10 cellular contexts compared by ENCODE assay signal in genomic region chr15:70974004-70974832, GRCh38.
DNase-seq lines count a peak whose midpoint lies in the region; ATAC-seq and TF ChIP-seq lines count a peak whose summit lies in the region.
"Had no signal": no experiment of that assay in that cellular context is flagged by ENCODE, and none has a peak within 500 bp of the region (broad histone marks: within the 10 kb centered on the region; RNA-seq: fewer than 3 reads in every experiment).

No MANE protein-coding gene starts in this region.

- H3K9me3 ChIP-seq in body of pancreas, result no peaks in the 10 kb centered on the region
- H3K9me3 ChIP-seq in liver (ENCODE audit: control insufficient read depth in 4 of 4, low read length in 3 of 4), result no peaks in the 10 kb centered on the region
- H3K9me3 ChIP-seq: vagina had no signal

- no peaks in the 10 kb centered on the region for H3K36me3 ChIP-seq in body of pancreas (replicated peaks in 1 of 2; ENCODE audit: insufficient read depth in 1 of 2, low read depth in 2 of 2)
- H3K36me3 ChIP-seq in liver (ENCODE audit: control insufficient read depth in 4 of 4, insufficient read depth in 3 of 4, low read depth in 1 of 4, low read length in 3 of 4), result no peaks in the 10 kb centered on the region
- H3K36me3 ChIP-seq: vagina had no signal

- no peak for TF ChIP-seq POLR2A in body of pancreas (IDR thresholded peaks at IDR 0.05)

- ATAC-seq in body of pancreas (no peak), GM19351 (IDR thresholded peaks at IDR 0.05; ENCODE audit: unreplicated experiment) (no peak), GM18870 (IDR thresholded peaks at IDR 0.05; ENCODE audit: unreplicated experiment) (no peak)

- no peaks in the 10 kb centered on the region for H3K4me1 ChIP-seq in body of pancreas
- H3K4me1 ChIP-seq in liver (ENCODE audit: control insufficient read depth in 4 of 4, insufficient read depth in 4 of 4, low read length in 3 of 4), result no peaks in the 10 kb centered on the region
- H3K4me1 ChIP-seq: vagina had no signal

- peak; percentile 2 for DNase-seq in COR-L47 (lab: John Stamatoyannopoulos, UW)
- peak; percentile 13 to 27 for DNase-seq in Kasumi-1 (lab: John Stamatoyannopoulos, UW)
- no peak for DNase-seq in body of pancreas
- DNase-seq in 8988T, result no peak
- DNase-seq in NCI-H2171 treated with DMSO at 0.1 percent for 48 hours (lab: John Stamatoyannopoulos, UW), result no peak

- H3K9ac ChIP-seq in liver (ENCODE audit: low read depth in 1 of 2, low read length in 2 of 2), result no peak overlapping the region

- TF ChIP-seq CTCF in body of pancreas (IDR thresholded peaks at IDR 0.05) (peak in 5 of 7 experiments; percentile 9 to 35 (median 18)), liver (IDR thresholded peaks at IDR 0.05; ENCODE audit: low read depth, low read length, missing input control) (peak; percentile 32)

- intact Hi-C loops in body of pancreas (cut with DNase I), result no loop called here

- H3K27me3 ChIP-seq in body of pancreas (no peaks in the 10 kb centered on the region), liver (ENCODE audit: control insufficient read depth in 4 of 4, insufficient read depth in 4 of 4, low read length in 3 of 4) (no peaks in the 10 kb centered on the region)
- H3K27me3 ChIP-seq: vagina had no signal

- H3K4me3 ChIP-seq in body of pancreas (no peak overlapping the region), liver (ENCODE audit: low read depth in 1 of 3, low read length in 3 of 3) (no peak overlapping the region)
- H3K4me3 ChIP-seq: lung, vagina had no signal

- peak; percentile 65 to 66 for TF ChIP-seq RAD21 in liver (IDR thresholded peaks at IDR 0.05)

- no peak overlapping the region for H3K27ac ChIP-seq in body of pancreas
- no peak overlapping the region for H3K27ac ChIP-seq in liver (ENCODE audit: low read depth in 1 of 2, low read length in 2 of 2)
- H3K27ac ChIP-seq: vagina had no signal

- WGBS in body of pancreas, 2 donors, result 57 to 68% methylated on average over 5 of the region's 5 CpGs
- 57% methylated on average over 5 of the region's 5 CpGs for WGBS in liver

TF ChIP-seq in liver, 16 proteins besides CTCF, POLR2A, EP300 and RAD21:
- TF ChIP-seq GABPA (IDR thresholded peaks at IDR 0.05 in 1 of 2, conservative IDR thresholded peaks at IDR 0.05 in 1 of 2) (no peak), MAX (IDR thresholded peaks at IDR 0.05) (no peak), ZBTB33 (IDR thresholded peaks at IDR 0.05) (no peak), FOXA1 (IDR thresholded peaks at IDR 0.05) (no peak), ATF3 (IDR thresholded peaks at IDR 0.05) (no peak), NR2F2 (IDR thresholded peaks at IDR 0.05) (no peak), FOXA2 (IDR thresholded peaks at IDR 0.05) (no peak), RXRA (IDR thresholded peaks at IDR 0.05) (no peak), SP1 (IDR thresholded peaks at IDR 0.05) (no peak), EGR1 (IDR thresholded peaks at IDR 0.05; ENCODE audit: low read depth in 2 of 2) (no peak), TAF1 (conservative IDR thresholded peaks at IDR 0.05) (no peak), HNF4G (IDR thresholded peaks at IDR 0.05) (no peak), YY1 (IDR thresholded peaks at IDR 0.05) (no peak), JUND (IDR thresholded peaks at IDR 0.05) (no peak), HNF4A (conservative IDR thresholded peaks at IDR 0.05) (no peak), REST (IDR thresholded peaks at IDR 0.05) (no peak)

Comparison
In these comparisons a context has a peak if more than half of its experiments do, and no peak if none do; other contexts are left out.
1. DNase-seq: peak in COR-L47 (single experiment) and Kasumi-1 (2 of 2); none in body of pancreas (0 of 4), 8988T (single experiment) and NCI-H2171 treated with DMSO at 0.1 percent for 48 hours (single experiment).